In the genomic region with DNA sequence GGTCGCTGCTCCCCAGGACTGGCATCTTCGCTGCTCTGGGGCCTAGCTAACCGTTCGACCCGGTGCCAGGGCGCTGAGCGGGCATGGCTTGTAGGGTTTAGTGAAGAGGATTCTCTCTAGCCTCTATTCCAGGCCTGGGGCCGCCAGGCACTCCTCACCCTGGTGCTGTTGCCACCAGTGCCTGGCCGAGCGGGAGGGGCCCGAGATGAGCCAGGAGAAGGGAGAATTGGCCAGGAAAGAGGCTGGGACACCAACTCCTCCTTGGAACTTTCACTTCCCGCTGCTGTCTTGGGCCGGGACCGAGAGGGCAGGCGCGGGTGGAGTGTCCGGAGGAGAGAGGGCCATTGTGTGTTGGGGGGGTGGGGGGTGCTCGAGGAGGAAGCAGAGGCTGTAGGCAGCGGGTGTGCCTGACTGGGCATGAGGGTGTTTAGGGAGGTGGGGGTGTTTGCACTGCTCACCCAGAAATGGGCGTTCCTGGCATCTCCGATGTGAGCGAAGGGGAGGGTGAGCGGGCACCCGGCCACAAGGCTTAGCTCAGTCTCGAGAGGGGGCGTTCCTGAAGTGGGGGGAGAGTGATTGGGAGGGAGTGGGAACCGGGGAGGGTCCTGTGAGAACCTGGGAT, we compare ENCODE assay signal across 1 cellular context.
TF ChIP-seq lines count a peak whose summit lies in the region.

No MANE protein-coding gene starts in this region.

TF ChIP-seq in A549, 52 proteins besides CTCF, POLR2A, EP300 and RAD21 (continued from another document):
- TF ChIP-seq, protein P1, sequence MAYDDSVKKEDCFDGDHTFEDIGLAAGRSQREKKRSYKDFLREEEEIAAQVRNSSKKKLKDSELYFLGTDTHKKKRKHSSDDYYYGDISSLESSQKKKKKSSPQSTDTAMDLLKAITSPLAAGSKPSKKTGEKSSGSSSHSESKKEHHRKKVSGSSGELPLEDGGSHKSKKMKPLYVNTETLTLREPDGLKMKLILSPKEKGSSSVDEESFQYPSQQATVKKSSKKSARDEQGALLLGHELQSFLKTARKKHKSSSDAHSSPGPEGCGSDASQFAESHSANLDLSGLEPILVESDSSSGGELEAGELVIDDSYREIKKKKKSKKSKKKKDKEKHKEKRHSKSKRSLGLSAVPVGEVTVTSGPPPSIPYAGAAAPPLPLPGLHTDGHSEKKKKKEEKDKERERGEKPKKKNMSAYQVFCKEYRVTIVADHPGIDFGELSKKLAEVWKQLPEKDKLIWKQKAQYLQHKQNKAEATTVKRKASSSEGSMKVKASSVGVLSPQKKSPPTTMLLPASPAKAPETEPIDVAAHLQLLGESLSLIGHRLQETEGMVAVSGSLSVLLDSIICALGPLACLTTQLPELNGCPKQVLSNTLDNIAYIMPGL (CRISPR knock-in tag; IDR thresholded peaks at IDR 0.05; ENCODE audit: borderline replicate concordance), result no peak
- TF ChIP-seq CHD4 (IDR thresholded peaks at IDR 0.05; ENCODE audit: borderline replicate concordance), result no peak
- no peak for TF ChIP-seq FOSL2 (IDR thresholded peaks at IDR 0.05)
- TF ChIP-seq FOSL2 (CRISPR knock-in tag; IDR thresholded peaks at IDR 0.05), result no peak
